In the genomic region with DNA sequence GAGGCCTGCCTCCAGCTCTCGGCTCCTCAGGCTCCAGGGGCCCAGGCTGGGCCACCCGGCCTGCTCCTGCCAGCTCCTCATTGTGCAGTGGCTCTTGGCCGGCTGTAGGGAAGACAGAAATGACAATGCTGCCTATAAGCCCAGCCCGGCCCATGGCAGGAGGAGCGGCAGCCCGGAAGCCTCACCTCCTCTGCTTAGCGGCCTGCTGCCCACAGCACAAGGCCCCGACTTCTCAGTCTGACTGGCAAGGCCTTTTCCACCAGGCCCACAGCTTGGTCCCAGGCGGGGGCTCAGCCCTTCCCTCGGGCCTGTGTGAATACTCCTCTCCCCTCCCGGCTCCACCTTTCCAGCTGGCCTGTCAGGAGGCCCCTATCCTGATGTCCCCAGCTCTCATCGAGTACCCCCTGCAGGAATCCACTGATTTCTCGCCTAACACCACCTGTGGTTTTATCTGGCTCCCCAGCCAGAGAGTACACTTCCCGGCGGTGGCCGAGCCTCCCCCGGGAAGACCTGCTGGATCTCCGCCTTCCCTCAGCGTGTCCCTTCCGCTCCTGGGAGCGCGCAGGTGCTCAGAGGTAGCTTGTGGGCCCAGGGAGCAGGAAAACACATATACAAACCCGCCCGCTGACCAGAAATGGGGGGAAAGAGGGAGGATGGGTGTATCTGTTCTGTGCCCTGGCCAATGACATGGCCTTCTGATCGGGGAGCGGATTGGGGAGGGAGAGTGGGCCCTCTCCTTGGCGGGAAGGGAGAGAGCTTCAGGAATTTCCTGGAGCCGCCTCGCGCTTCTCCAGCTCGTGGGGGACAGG, we compare ENCODE assay signal across 8 cellular contexts. TPM values are rescaled to one million over a fixed set of nuclear protein-coding genes. Genes with fewer than 3 reads are reported as not detected.
DNase-seq lines count a peak whose midpoint lies in the region; ATAC-seq and TF ChIP-seq lines count a peak whose summit lies in the region.

No MANE protein-coding gene starts in this region.

- no peak for TF ChIP-seq POLR2A in esophagus muscularis mucosa (IDR thresholded peaks at IDR 0.05; ENCODE audit: low read depth)

- H3K4me3 ChIP-seq in esophagus muscularis mucosa, result peak overlapping the region; percentile 71 to 94 (median 88)

- WGBS in esophagus muscularis mucosa, result 16% methylated on average over 22 of the region's 31 CpGs

- H3K27ac ChIP-seq in esophagus muscularis mucosa (replicated peaks in 1 of 4), result peak overlapping the region; percentile 86 to 92 (median 90)

- H3K4me3 Mint-ChIP-seq in activated CD4-positive, alpha-beta T cell treated with anti-CD3 and anti-CD28 coated beads, Interleukin-2, amount 10 ng/mL, durations not matched to agents 7 days and 5 days, result peak overlapping the region; percentile 92
- peak overlapping the region; percentile 96 for H3K4me3 Mint-ChIP-seq in natural killer cell treated with Interleukin-12 subunit alpha and Interleukin-12 subunit beta and Interleukin-15 and Interleukin-18, amount 100 ng/mL, for 72 hours

- intact Hi-C loops in esophagus muscularis mucosa (cut with DNase I), result no loop called here

- peaks cover 31% of the 10 kb centered on the region for H3K36me3 Mint-ChIP-seq in activated CD4-positive, alpha-beta T cell treated with anti-CD3 and anti-CD28 coated beads, Interleukin-2, amount 10 ng/mL, durations not matched to agents 7 days and 5 days (ENCODE audit: low read depth)
- H3K36me3 Mint-ChIP-seq in natural killer cell treated with Interleukin-12 subunit alpha and Interleukin-12 subunit beta and Interleukin-15 and Interleukin-18, amount 100 ng/mL, for 72 hours, result no peaks in the 10 kb centered on the region

- no peaks in the 10 kb centered on the region for H3K27me3 ChIP-seq in esophagus muscularis mucosa

- H3K27ac Mint-ChIP-seq in activated CD4-positive, alpha-beta T cell treated with anti-CD3 and anti-CD28 coated beads, Interleukin-2, amount 10 ng/mL, durations not matched to agents 7 days and 5 days, result peak overlapping the region; percentile 97
- H3K27ac Mint-ChIP-seq in natural killer cell treated with Interleukin-12 subunit alpha and Interleukin-12 subunit beta and Interleukin-15 and Interleukin-18, amount 100 ng/mL, for 72 hours, result peak overlapping the region; percentile 97 to 99

- peaks cover 13 to 29% (median 22%) of the 10 kb centered on the region in 4 donors for H3K4me1 ChIP-seq in esophagus muscularis mucosa

- peak; percentile 39 for DNase-seq in DMS79 treated with DMSO at 0.1 percent for 48 hours (lab: John Stamatoyannopoulos, UW)
- DNase-seq in MV-4-11 (lab: John Stamatoyannopoulos, UW), result peak; percentile 6
- DNase-seq in activated CD4-positive, alpha-beta T cell treated with anti-CD3 and anti-CD28 coated beads, Interleukin-2, amount 10 ng/mL, durations not matched to agents 7 days and 5 days, result peak; percentile 44
- DNase-seq in esophagus muscularis mucosa (ENCODE audit: extremely low spot score), result no peak
- DNase-seq in natural killer cell treated with Interleukin-12 subunit alpha and Interleukin-12 subunit beta and Interleukin-15 and Interleukin-18, amount 100 ng/mL, for 72 hours (ENCODE audit: low spot score), result peak; percentile 82
- DNase-seq in CD1c-positive myeloid dendritic cell (ENCODE audit: extremely low spot score), result no peak
- DNase-seq in NCI-H1694 (lab: John Stamatoyannopoulos, UW), result no peak

- H3K4me1 Mint-ChIP-seq in activated CD4-positive, alpha-beta T cell treated with anti-CD3 and anti-CD28 coated beads, Interleukin-2, amount 10 ng/mL, durations not matched to agents 7 days and 5 days, result peaks cover 22% of the 10 kb centered on the region
- peaks cover 15 to 20% of the 10 kb centered on the region in 2 donors for H3K4me1 Mint-ChIP-seq in natural killer cell treated with Interleukin-12 subunit alpha and Interleukin-12 subunit beta and Interleukin-15 and Interleukin-18, amount 100 ng/mL, for 72 hours (ENCODE audit: low read depth in 2 of 2)

- no peaks in the 10 kb centered on the region for H3K9me3 ChIP-seq in esophagus muscularis mucosa

- ATAC-seq in GM21737 (IDR thresholded peaks at IDR 0.05; ENCODE audit: unreplicated experiment), result peak; percentile 2
- peak; percentile 77 for ATAC-seq in natural killer cell treated with Interleukin-12 subunit alpha and Interleukin-12 subunit beta and Interleukin-15 and Interleukin-18, amount 100 ng/mL, for 72 hours

- POLR2A ChIA-PET in activated CD4-positive, alpha-beta T cell treated with anti-CD3 and anti-CD28 coated beads, Interleukin-2, amount 10 ng/mL, durations not matched to agents 7 days and 5 days (lab: Charles Lee), result interaction anchor here (0.5 kb wide), 2 partner anchors 8 to 128 kb away, joined by 3 read pairs; no protein-coding TSS in a partner anchor

- H3K36me3 ChIP-seq in esophagus muscularis mucosa, result peaks cover 25 to 46% (median 35%) of the 10 kb centered on the region in 4 donors

- no peaks in the 10 kb centered on the region for H3K9me3 Mint-ChIP-seq in activated CD4-positive, alpha-beta T cell treated with anti-CD3 and anti-CD28 coated beads, Interleukin-2, amount 10 ng/mL, durations not matched to agents 7 days and 5 days
- no peaks in the 10 kb centered on the region for H3K9me3 Mint-ChIP-seq in natural killer cell treated with Interleukin-12 subunit alpha and Interleukin-12 subunit beta and Interleukin-15 and Interleukin-18, amount 100 ng/mL, for 72 hours

- H3K27me3 Mint-ChIP-seq in activated CD4-positive, alpha-beta T cell treated with anti-CD3 and anti-CD28 coated beads, Interleukin-2, amount 10 ng/mL, durations not matched to agents 7 days and 5 days, result no peaks in the 10 kb centered on the region
- H3K27me3 Mint-ChIP-seq in natural killer cell treated with Interleukin-12 subunit alpha and Interleukin-12 subunit beta and Interleukin-15 and Interleukin-18, amount 100 ng/mL, for 72 hours, result no peaks in the 10 kb centered on the region

- no peak for TF ChIP-seq EP300 in esophagus muscularis mucosa (IDR thresholded peaks at IDR 0.05)

- no peak for TF ChIP-seq CTCF in esophagus muscularis mucosa (IDR thresholded peaks at IDR 0.05)

- CTCF ChIA-PET in activated CD4-positive, alpha-beta T cell treated with anti-CD3 and anti-CD28 coated beads, Interleukin-2, amount 10 ng/mL, durations not matched to agents 7 days and 5 days (lab: Charles Lee), result interaction anchor here (0.8 to 0.9 kb wide), 2 partner anchors 20 to 36 kb away, joined by 3 read pairs; partner anchors contain the start of gene SLC4A11

RNA-seq across cellular contexts. Expression of gene DDRGK1, which starts 1.0 kb away (rescaled TPM):
- 10 to 100 TPM; 46.5 to 58.9 TPM for total RNA-seq in activated CD4-positive, alpha-beta T cell treated with anti-CD3 and anti-CD28 coated beads, Interleukin-2, amount 10 ng/mL, durations not matched to agents 7 days and 5 days
- 10 to 100 TPM; 64.4 to 86.0 (median 69.7) TPM for total RNA-seq in esophagus muscularis mucosa
- total RNA-seq in natural killer cell treated with Interleukin-12 subunit alpha and Interleukin-12 subunit beta and Interleukin-15 and Interleukin-18, amount 100 ng/mL, for 72 hours, result 10 to 100 TPM; 78.5 to 87.1 TPM

RNA-seq across cellular contexts. Expression of gene ITPA, which starts 5.8 kb away (rescaled TPM):
- 10 to 100 TPM; 52.1 to 72.7 TPM for total RNA-seq in activated CD4-positive, alpha-beta T cell treated with anti-CD3 and anti-CD28 coated beads, Interleukin-2, amount 10 ng/mL, durations not matched to agents 7 days and 5 days
- total RNA-seq in esophagus muscularis mucosa, result 10 to 100 TPM; 18.7 to 30.0 (median 27.8) TPM
- 10 to 100 TPM; 94.3 to 94.7 TPM for total RNA-seq in natural killer cell treated with Interleukin-12 subunit alpha and Interleukin-12 subunit beta and Interleukin-15 and Interleukin-18, amount 100 ng/mL, for 72 hours

RNA-seq across cellular contexts. Expression of gene LZTS3, which starts 30.2 kb away (rescaled TPM):
- under 1 TPM; 0.62 to 0.65 TPM for total RNA-seq in activated CD4-positive, alpha-beta T cell treated with anti-CD3 and anti-CD28 coated beads, Interleukin-2, amount 10 ng/mL, durations not matched to agents 7 days and 5 days
- total RNA-seq in esophagus muscularis mucosa, result 10 to 100 TPM in 3 of 4 donors, 1 to 10 TPM in 1; 8.3 to 20.0 (median 15.3) TPM
- under 1 TPM; 0.56 to 0.62 TPM for total RNA-seq in natural killer cell treated with Interleukin-12 subunit alpha and Interleukin-12 subunit beta and Interleukin-15 and Interleukin-18, amount 100 ng/mL, for 72 hours

RNA-seq across cellular contexts. Expression of gene SLC4A11, which starts 35.5 kb away (rescaled TPM):
- total RNA-seq in activated CD4-positive, alpha-beta T cell treated with anti-CD3 and anti-CD28 coated beads, Interleukin-2, amount 10 ng/mL, durations not matched to agents 7 days and 5 days, result under 1 TPM; 0.50 to 0.77 TPM
- total RNA-seq in esophagus muscularis mucosa, result under 1 TPM in 2 of 4 donors, not detected in 2; 0.11 to 0.32 TPM
- 1 to 10 TPM in 1 of 2 donors, under 1 TPM in 1; 0.36 to 1.9 TPM for total RNA-seq in natural killer cell treated with Interleukin-12 subunit alpha and Interleukin-12 subunit beta and Interleukin-15 and Interleukin-18, amount 100 ng/mL, for 72 hours

RNA-seq across cellular contexts. Expression of gene FASTKD5, which starts 43.9 kb away (rescaled TPM):
- 10 to 100 TPM; 22.2 to 24.4 TPM for total RNA-seq in activated CD4-positive, alpha-beta T cell treated with anti-CD3 and anti-CD28 coated beads, Interleukin-2, amount 10 ng/mL, durations not matched to agents 7 days and 5 days
- 10 to 100 TPM; 10.8 to 15.7 (median 14.3) TPM for total RNA-seq in esophagus muscularis mucosa
- total RNA-seq in natural killer cell treated with Interleukin-12 subunit alpha and Interleukin-12 subunit beta and Interleukin-15 and Interleukin-18, amount 100 ng/mL, for 72 hours, result 10 to 100 TPM; 27.1 to 27.8 TPM

Comparison
In these comparisons a context has a peak if more than half of its experiments do, and no peak if none do; other contexts are left out.
1. DNase-seq: peak in DMS79 treated with DMSO at 0.1 percent for 48 hours (single experiment), MV-4-11 (single experiment), activated CD4-positive, alpha-beta T cell treated with anti-CD3 and anti-CD28 coated beads, Interleukin-2, amount 10 ng/mL, durations not matched to agents 7 days and 5 days (single experiment) and natural killer cell treated with Interleukin-12 subunit alpha and Interleukin-12 subunit beta and Interleukin-15 and Interleukin-18, amount 100 ng/mL, for 72 hours (single experiment); none in esophagus muscularis mucosa (single experiment), CD1c-positive myeloid dendritic cell (single experiment) and NCI-H1694 (single experiment).
2. RNA of gene LZTS3, which starts 30.2 kb away (total RNA-seq): 8.3 to 20.0 TPM in esophagus muscularis mucosa; 0.62 to 0.65 TPM in activated CD4-positive, alpha-beta T cell treated with anti-CD3 and anti-CD28 coated beads, Interleukin-2, amount 10 ng/mL, durations not matched to agents 7 days and 5 days and 0.56 to 0.62 TPM in natural killer cell treated with Interleukin-12 subunit alpha and Interleukin-12 subunit beta and Interleukin-15 and Interleukin-18, amount 100 ng/mL, for 72 hours; every median in the first group is over 4 times any median in the second.